21 cellular contexts compared by ENCODE assay signal in genomic region chr5:171826132-171826531, GRCh38. TPM values are rescaled to one million over a fixed set of nuclear protein-coding genes. Genes with fewer than 3 reads are reported as not detected.
DNase-seq lines count a peak whose midpoint lies in the region; ATAC-seq and TF ChIP-seq lines count a peak whose summit lies in the region.
"Had no signal": no experiment of that assay in that cellular context is flagged by ENCODE, and none has a peak within 500 bp of the region (broad histone marks: within the 10 kb centered on the region; RNA-seq: fewer than 3 reads in every experiment).

No MANE protein-coding gene starts in this region.

- H3K36me3 ChIP-seq in PC-3 (ENCODE audit: low read depth, low read length) (no peaks in the 10 kb centered on the region), fibroblast of lung (ENCODE audit: control insufficient read depth, insufficient read depth, low read length) (no peaks in the 10 kb centered on the region), osteoblast (ENCODE audit: insufficient read depth, low read length) (no peaks in the 10 kb centered on the region)

- DNase-seq in ELR (ENCODE audit: low read depth), result peak; percentile 30
- peak; percentile 23 for DNase-seq in PC-3
- DNase-seq in fibroblast of lung (ENCODE audit: low read depth in 2 of 2), result peak; percentile 2 to 52
- peak; percentile 34 for DNase-seq in osteoblast (ENCODE audit: insufficient read length, low spot score, missing footprints)
- DNase-seq in HUDEP-2 (lab: John Stamatoyannopoulos, UW; ENCODE audit: unreplicated experiment in 76 of 76), result no peak
- DNase-seq in activated CD4-positive, alpha-beta T cell treated with anti-CD3 and anti-CD28 coated beads for 48 hours, result no peak
- DNase-seq in HK-2 (ENCODE audit: unreplicated experiment), result no peak
- DNase-seq: ACHN, AML-193, COR-L47, DMS153, NCI-H1417, NCI-H187 treated with DMSO at 0.1 percent for 48 hours, NCI-H2171, NCI-H446 treated with DMSO at 0.1 percent for 48 hours, SK-N-SH, T-cell had no signal

- H3K4me3 ChIP-seq in PC-3 (ENCODE audit: low read length) (no peak overlapping the region), fibroblast of lung (replicated peaks in 1 of 4; ENCODE audit: control extremely low read depth in 1 of 4, insufficient read depth in 1 of 4, low read depth in 3 of 4, low read length in 4 of 4) (no peak overlapping the region), osteoblast (ENCODE audit: insufficient read depth, low read length) (no peak overlapping the region)

- H3K27ac ChIP-seq in PC-3 (ENCODE audit: low read length) (no peak overlapping the region), fibroblast of lung (ENCODE audit: insufficient read depth, low read length) (no peak overlapping the region), osteoblast (ENCODE audit: low read depth, low read length) (no peak overlapping the region)

- H3K79me2 ChIP-seq in PC-3 (ENCODE audit: low read length) (no peaks in the 10 kb centered on the region), fibroblast of lung (ENCODE audit: control insufficient read depth, insufficient read depth, low read length) (no peaks in the 10 kb centered on the region), osteoblast (ENCODE audit: insufficient read depth, low read length) (no peaks in the 10 kb centered on the region)

- no TSS peak for BruUV-seq in PC-3 (replicated peaks; lab: Mats Ljungman, UMichigan)

- H3K4me2 ChIP-seq in PC-3 (ENCODE audit: low read length) (no peak overlapping the region), fibroblast of lung (ENCODE audit: extremely low read depth, insufficient read depth, low read length) (no peak overlapping the region), osteoblast (ENCODE audit: insufficient read depth, low read length) (no peak overlapping the region)
- H3K4me2 ChIP-seq: SK-N-SH had no signal

- no peaks in the 10 kb centered on the region for H3F3A ChIP-seq in PC-3 (ENCODE audit: low read length, unreplicated experiment)

- H4K20me1 ChIP-seq in PC-3 (ENCODE audit: low read length), result no peaks in the 10 kb centered on the region
- H4K20me1 ChIP-seq in fibroblast of lung (ENCODE audit: control insufficient read depth, extremely low read depth, insufficient read depth, low read length), result no peaks in the 10 kb centered on the region
- no peaks in the 10 kb centered on the region for H4K20me1 ChIP-seq in osteoblast (ENCODE audit: insufficient read depth, low read length)

- H3K27me3 ChIP-seq in PC-3 (ENCODE audit: low read length) (peaks cover 7% of the 10 kb centered on the region; the same call in 1 of the 2 replicates), fibroblast of lung (ENCODE audit: control insufficient read depth, insufficient read depth, low read length) (peaks cover 5% of the 10 kb centered on the region), osteoblast (ENCODE audit: insufficient read depth, low read length) (peaks cover 5% of the 10 kb centered on the region)

- CTCF ChIA-PET in PC-3 (lab: Charles Lee), result no interaction called here

- TF ChIP-seq CTCF in PC-3 (conservative IDR thresholded peaks at IDR 0.05; ENCODE audit: low read depth, low read length), result no peak
- no peak for TF ChIP-seq CTCF in fibroblast of lung (conservative IDR thresholded peaks at IDR 0.05 in 1 of 2, IDR thresholded peaks at IDR 0.05 in 1 of 2; ENCODE audit: low read depth in 1 of 2, low read length in 2 of 2)
- no peak for TF ChIP-seq CTCF in osteoblast (IDR thresholded peaks at IDR 0.05; ENCODE audit: extremely low read depth, low read depth, low read length)

- POLR2A ChIA-PET in PC-3 (lab: Charles Lee; ENCODE audit: unreplicated experiment), result interaction anchor here (0.6 kb wide), 1 partner anchor 24 kb away, joined by 3 read pairs; no protein-coding TSS in a partner anchor

- H2AFZ ChIP-seq in PC-3 (ENCODE audit: low read length), result no peak overlapping the region
- no peak overlapping the region for H2AFZ ChIP-seq in fibroblast of lung (ENCODE audit: low read length)
- H2AFZ ChIP-seq in osteoblast (ENCODE audit: low read length), result no peak overlapping the region

- H3K9me3 ChIP-seq in PC-3 (ENCODE audit: low read length) (peaks cover 13% of the 10 kb centered on the region), fibroblast of lung (ENCODE audit: control insufficient read depth, insufficient read depth, low read depth, low read length) (no peaks in the 10 kb centered on the region), osteoblast (ENCODE audit: low read depth, low read length) (peaks cover 3% of the 10 kb centered on the region)
- H3K9me3 ChIP-seq: SK-N-SH had no signal

- no peaks in the 10 kb centered on the region for H3K9me2 ChIP-seq in PC-3 (replicated peaks; ENCODE audit: low read length)
- H3K9me2 ChIP-seq: SK-N-SH had no signal

- H3K4me1 ChIP-seq in PC-3 (ENCODE audit: insufficient read depth, low read length), result no peaks in the 10 kb centered on the region
- no peaks in the 10 kb centered on the region for H3K4me1 ChIP-seq in fibroblast of lung (ENCODE audit: control insufficient read depth, extremely low read depth, insufficient read depth, low read length)
- no peaks in the 10 kb centered on the region for H3K4me1 ChIP-seq in osteoblast (ENCODE audit: insufficient read depth, low read length)

- intact Hi-C loops in PC-3 (cut with micrococcal nuclease), result no loop called here

- ATAC-seq in PC-3, result no peak
- no peak for ATAC-seq in HG03045 (IDR thresholded peaks at IDR 0.05; ENCODE audit: unreplicated experiment)
- ATAC-seq: T-cell had no signal

- no peak overlapping the region for H3K9ac ChIP-seq in PC-3 (ENCODE audit: low read length)
- H3K9ac ChIP-seq in fibroblast of lung (ENCODE audit: insufficient read depth, low read length), result no peak overlapping the region
- H3K9ac ChIP-seq: SK-N-SH had no signal

RNA-seq across cellular contexts. Expression of gene SMIM23, which starts 40.5 kb away (rescaled TPM):
- total RNA-seq in PC-3 (2014; rRNA removed), result not detected in 2 replicates
- not detected in 2 replicates for total RNA-seq in fibroblast of lung
- not detected in 2 replicates for polyA plus RNA-seq in fibroblast of lung
- polyA plus RNA-seq in fibroblast of lung (2012), result not detected in 2 replicates
- not detected in 2 replicates for polyA minus RNA-seq in fibroblast of lung (ENCODE audit: low replicate concordance)
- total RNA-seq in osteoblast, result not detected in 2 replicates
- total RNA-seq: HT1080, LHCN-M2, T-cell had no signal
- polyA plus RNA-seq: CD14-positive monocyte, SK-N-SH had no signal

Comparison
In these comparisons a context has a peak if more than half of its experiments do, and no peak if none do; other contexts are left out.
1. DNase-seq: peak in ELR (single experiment), PC-3 (single experiment), fibroblast of lung (2 of 2) and osteoblast (single experiment); none in HUDEP-2 (0 of 76), activated CD4-positive, alpha-beta T cell treated with anti-CD3 and anti-CD28 coated beads for 48 hours (single experiment) and HK-2 (single experiment).